10 cellular contexts compared by ENCODE assay signal in genomic region chr6:33076406-33076934, GRCh38. TPM values are rescaled to one million over a fixed set of nuclear protein-coding genes. Genes with fewer than 3 reads are reported as not detected.
A peak's percentile ranks its signal among the peaks of the same experiment; 100 is the strongest.
DNase-seq lines count a peak whose midpoint lies in the region; ATAC-seq and TF ChIP-seq lines count a peak whose summit lies in the region.
"Had no signal": no experiment of that assay in that cellular context is flagged by ENCODE, and none has a peak within 500 bp of the region (broad histone marks: within the 10 kb centered on the region; RNA-seq: fewer than 3 reads in every experiment).

No MANE protein-coding gene starts in this region.

- 20 to 29% methylated on average over 3 of the region's 3 CpGs for WGBS in lung, 2 donors
- 27% methylated on average over 3 of the region's 3 CpGs for WGBS in thymus

- H3K27me3 Mint-ChIP-seq in activated T-cell treated with anti-CD3 and anti-CD28 coated beads, Interleukin-2, amount 50 U/mL, for 72 hours (ENCODE audit: low read depth), result peaks cover 7% of the 10 kb centered on the region
- H3K27me3 Mint-ChIP-seq in activated B cell treated with CpG ODN at 0.5 μM for 24 hours, result no peaks in the 10 kb centered on the region

- H3K36me3 Mint-ChIP-seq in activated T-cell treated with anti-CD3 and anti-CD28 coated beads, Interleukin-2, amount 50 U/mL, for 72 hours (ENCODE audit: insufficient read depth in 2 of 2), result peaks cover 0 to 1% of the 10 kb centered on the region in 2 donors
- H3K36me3 Mint-ChIP-seq in activated B cell treated with CpG ODN at 0.5 μM for 24 hours (ENCODE audit: low read depth), result peaks cover 75% of the 10 kb centered on the region

- TF ChIP-seq CTCF in activated B cell treated with CpG ODN at 0.5 μM for 24 hours (IDR thresholded peaks at IDR 0.05) (no peak), lung (IDR thresholded peaks at IDR 0.05; ENCODE audit: control extremely low read depth, extremely low read depth) (no peak)

- H3K4me3 ChIP-seq in lung (peak overlapping the region; percentile 49), thymus (ENCODE audit: low read length) (peak overlapping the region; percentile 42)

- H3K9me3 ChIP-seq in lung (ENCODE audit: control insufficient read depth in 2 of 2, insufficient read depth in 1 of 2, low read length in 1 of 2) (no peaks in the 10 kb centered on the region), thymus (ENCODE audit: control insufficient read depth) (no peaks in the 10 kb centered on the region)

- POLR2A ChIA-PET in activated B cell treated with CpG ODN at 0.5 μM for 24 hours (lab: Charles Lee), result interaction anchor here (0.5 to 28.7 kb wide), 26 partner anchors 8 to 889 kb away, joined by 3 to 2264 read pairs (median 10); partner anchors contain the start of genes GPSM3, HLA-DMA, HLA-DOA and PSMB9

- peak overlapping the region; percentile 80 to 86 for H3K4me3 Mint-ChIP-seq in activated T-cell treated with anti-CD3 and anti-CD28 coated beads, Interleukin-2, amount 50 U/mL, for 72 hours
- peak overlapping the region; percentile 95 for H3K4me3 Mint-ChIP-seq in activated B cell treated with CpG ODN at 0.5 μM for 24 hours

- no peak for ATAC-seq in activated T-cell treated with anti-CD3 and anti-CD28 coated beads, Interleukin-2, amount 50 U/mL, for 72 hours (replicated peaks in 1 of 2)
- ATAC-seq in activated B cell treated with CpG ODN at 0.5 μM for 24 hours (ENCODE audit: low read depth) (no peak), lung (ENCODE audit: insufficient read depth, low FRiP score) (no peak), HG02885 (IDR thresholded peaks at IDR 0.05; ENCODE audit: poor library complexity, unreplicated experiment) (no peak)

- H3K9me3 Mint-ChIP-seq in activated T-cell treated with anti-CD3 and anti-CD28 coated beads, Interleukin-2, amount 50 U/mL, for 72 hours, result no peaks in the 10 kb centered on the region
- no peaks in the 10 kb centered on the region for H3K9me3 Mint-ChIP-seq in activated B cell treated with CpG ODN at 0.5 μM for 24 hours

- H3K27ac ChIP-seq in lung (ENCODE audit: low read depth in 1 of 2, low read length in 1 of 2) (peak overlapping the region in 1 of 2 donors; percentile 91), thymus (ENCODE audit: low read depth) (peak overlapping the region; percentile 80)

- H3K36me3 ChIP-seq in lung (ENCODE audit: control insufficient read depth in 2 of 2, insufficient read depth in 2 of 2, low read length in 2 of 2) (peaks cover 0 to 2% of the 10 kb centered on the region in 2 donors), thymus (ENCODE audit: control insufficient read depth, insufficient read depth) (no peaks in the 10 kb centered on the region)

- H3K27me3 ChIP-seq in lung (ENCODE audit: control insufficient read depth, insufficient read depth) (no peaks in the 10 kb centered on the region), thymus (ENCODE audit: control insufficient read depth, insufficient read depth) (no peaks in the 10 kb centered on the region)

- H3K4me1 ChIP-seq in lung (ENCODE audit: control insufficient read depth in 2 of 2, insufficient read depth in 2 of 2, low read length in 2 of 2), result peaks cover 0 to 10% of the 10 kb centered on the region in 2 donors
- H3K4me1 ChIP-seq in thymus (ENCODE audit: control insufficient read depth, insufficient read depth, low read length), result no peaks in the 10 kb centered on the region

- H3K4me1 Mint-ChIP-seq in activated T-cell treated with anti-CD3 and anti-CD28 coated beads, Interleukin-2, amount 50 U/mL, for 72 hours (ENCODE audit: low read depth), result peaks cover 41% of the 10 kb centered on the region
- H3K4me1 Mint-ChIP-seq in activated B cell treated with CpG ODN at 0.5 μM for 24 hours, result peaks cover 68% of the 10 kb centered on the region

- peak overlapping the region; percentile 4 for H3K27ac Mint-ChIP-seq in activated T-cell treated with anti-CD3 and anti-CD28 coated beads, Interleukin-2, amount 50 U/mL, for 72 hours
- H3K27ac Mint-ChIP-seq in activated B cell treated with CpG ODN at 0.5 μM for 24 hours, result peak overlapping the region; percentile 99

- CTCF ChIA-PET in activated B cell treated with CpG ODN at 0.5 μM for 24 hours (lab: Charles Lee), result interaction anchor here (1.1 to 7.6 kb wide), 6 partner anchors 47 to 92 kb away, joined by 3 to 98 read pairs (median 4); no protein-coding TSS in a partner anchor

- no peak for DNase-seq in activated T-cell treated with anti-CD3 and anti-CD28 coated beads, Interleukin-2, amount 50 U/mL, for 72 hours
- no peak for DNase-seq in activated T-cell treated with anti-CD3 and anti-CD28 coated beads, Interleukin-2, amount 50 U/mL, for 1 hour
- DNase-seq in activated B cell treated with CpG ODN at 0.5 μM for 24 hours (no peak), lung (ENCODE audit: low spot score) (no peak), NCI-H82 treated with DMSO at 0.1 percent for 48 hours (lab: John Stamatoyannopoulos, UW; ENCODE audit: unreplicated experiment) (no peak), GM19240 (ENCODE audit: insufficient read length, low spot score) (no peak)
- DNase-seq: cortex of kidney, posterior cingulate gyrus had no signal

- intact Hi-C loops in activated B cell treated with CpG ODN at 0.5 μM for 24 hours (cut with micrococcal nuclease), result loop anchor here (5.0 kb wide), 1 partner anchor 36 kb away; no protein-coding TSS in a partner anchor

RNA-seq across cellular contexts. Expression of gene HLA-DPB1, which starts 0.7 kb away (rescaled TPM):
- total RNA-seq in activated T-cell treated with anti-CD3 and anti-CD28 coated beads, Interleukin-2, amount 50 U/mL, for 72 hours, result 10 to 100 TPM; 12.5 to 20.9 TPM
- total RNA-seq in activated B cell treated with CpG ODN at 0.5 μM for 24 hours (853 and 854 TPM in 2 replicates), lung (100 to 1,000 TPM in 1 of 2 donors, 10 to 100 TPM in 1; 69.8 to 235 TPM)
- polyA plus RNA-seq in lung (100 to 1,000 TPM; 170 to 240 TPM), thymus (575 TPM)

RNA-seq across cellular contexts. Expression of gene HLA-DPA1, which starts 3.0 kb away (rescaled TPM):
- total RNA-seq in activated T-cell treated with anti-CD3 and anti-CD28 coated beads, Interleukin-2, amount 50 U/mL, for 72 hours, result 10 to 100 TPM; 11.4 to 25.8 TPM
- total RNA-seq in activated B cell treated with CpG ODN at 0.5 μM for 24 hours (718 and 730 TPM in 2 replicates), lung (100 to 1,000 TPM in 1 of 2 donors, 10 to 100 TPM in 1; 96.2 to 321 TPM)
- polyA plus RNA-seq in lung (100 to 1,000 TPM; 105 to 184 TPM), thymus (332 TPM)
